In the genomic region with DNA sequence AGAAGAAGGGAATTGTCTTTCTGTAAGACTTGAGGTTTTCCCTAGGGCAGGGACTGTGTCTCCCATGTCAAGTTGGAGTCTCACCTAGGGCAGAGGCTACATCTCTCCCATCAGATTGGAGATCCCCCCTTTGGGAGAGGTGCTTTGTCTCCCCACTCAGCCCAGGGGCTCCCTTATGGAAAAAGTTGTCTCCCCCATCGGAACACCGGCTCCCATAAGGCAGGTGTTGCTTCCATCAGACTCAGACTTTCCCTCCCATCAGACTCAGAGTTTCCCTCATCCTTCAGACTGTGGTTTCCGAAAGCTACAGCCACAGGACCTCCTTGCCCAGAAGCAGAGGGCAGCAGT, we compare ENCODE assay signal across 12 cellular contexts. TPM values are rescaled to one million over a fixed set of nuclear protein-coding genes. Genes with fewer than 3 reads are reported as not detected.
"Had no signal": no experiment of that assay in that cellular context is flagged by ENCODE, and none has a peak within 500 bp of the region (broad histone marks: within the 10 kb centered on the region; RNA-seq: fewer than 3 reads in every experiment).

No MANE protein-coding gene starts in this region.

- H3K27ac ChIP-seq: ascending aorta, dorsolateral prefrontal cortex, pancreas, spleen, testis, upper lobe of left lung had no signal

- H3K9me3 ChIP-seq: ascending aorta, breast epithelium, pancreas, spleen, stomach, testis, upper lobe of left lung had no signal

- H3K4me1 Mint-ChIP-seq: neural crest cell had no signal

- DNase-seq: kidney glomerular epithelial cell had no signal

- H3K4me3 ChIP-seq: ascending aorta, breast epithelium, dorsolateral prefrontal cortex, pancreas, stomach, testis, upper lobe of left lung had no signal

- H3K9me3 Mint-ChIP-seq: neural crest cell had no signal

- H3K4me1 ChIP-seq: breast epithelium, pancreas, testis had no signal

- H3K27me3 ChIP-seq: ascending aorta, breast epithelium, dorsolateral prefrontal cortex, pancreas, spleen, stomach, testis, upper lobe of left lung had no signal

- H3K36me3 ChIP-seq: breast epithelium had no signal

RNA-seq across cellular contexts. Expression of a gene that starts 5.8 kb away (rescaled TPM):
- total RNA-seq: T-helper 1 cell treated with Interleukin-12 subunit alpha and Interleukin-12 subunit beta and Interleukin-4 antibody, amounts not matched to agents 30 ng/mL and 1 ng/mL, for 36 hours had no signal

RNA-seq across cellular contexts. Expression of a gene that starts 48.5 kb away (rescaled TPM):
- total RNA-seq: ascending aorta; liver; spleen; T-helper 1 cell treated with Interleukin-12 subunit alpha and Interleukin-12 subunit beta and Interleukin-4 antibody, amounts not matched to agents 30 ng/mL and 1 ng/mL, for 36 hours had no signal
- polyA plus RNA-seq: liver had no signal
